ENCODE assay signal across 8 cellular contexts in the genomic region with DNA sequence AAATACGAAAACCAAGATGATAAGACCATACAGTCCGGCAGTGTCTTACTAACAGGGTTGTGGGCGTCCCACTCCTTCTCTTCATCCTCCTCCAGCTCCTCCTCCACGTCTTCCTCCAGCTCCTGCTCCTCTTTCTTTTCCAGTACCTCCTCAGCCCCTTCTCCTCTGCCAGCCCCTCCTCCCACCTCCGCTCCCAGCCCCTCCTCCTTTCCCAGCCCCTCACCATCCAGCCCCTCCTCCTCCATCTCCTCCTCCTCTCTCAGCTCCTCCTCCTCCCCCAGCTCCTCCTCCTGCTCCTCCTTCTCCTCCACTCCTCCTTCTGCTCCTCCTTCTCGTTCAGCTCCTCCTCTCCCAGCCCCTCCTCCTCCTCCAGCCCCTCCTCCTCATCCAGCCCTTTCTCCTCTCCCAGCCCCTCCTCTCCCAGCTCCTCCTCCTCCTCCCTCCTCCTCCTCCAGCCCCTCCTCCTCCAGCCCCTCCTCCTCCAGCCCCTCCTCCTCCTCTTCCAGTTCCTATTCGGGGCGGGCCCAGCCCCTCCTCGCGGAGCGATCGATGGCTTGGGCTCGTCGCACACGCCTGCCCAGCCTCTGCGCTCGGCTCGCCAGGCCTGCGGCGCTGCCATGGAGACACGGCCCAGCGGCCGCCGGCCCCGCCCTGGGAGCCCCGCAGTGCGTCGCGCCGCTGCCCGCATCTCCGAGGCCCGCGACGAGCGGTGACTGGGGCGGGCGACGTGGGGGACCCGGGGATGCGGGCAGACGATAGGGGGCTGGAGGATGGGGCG. TPM values are rescaled to one million over a fixed set of nuclear protein-coding genes. Genes with fewer than 3 reads are reported as not detected.
DNase-seq lines count a peak whose midpoint lies in the region; TF ChIP-seq lines count a peak whose summit lies in the region.

A gene with protein sequence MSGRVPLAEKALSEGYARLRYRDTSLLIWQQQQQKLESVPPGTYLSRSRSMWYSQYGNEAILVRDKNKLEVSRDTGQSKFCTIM (plus strand): TSS at position 654 of the 778 bp plus-strand sequence. CDS start 1,267 bp downstream, outside the sequence.

- H3K9ac ChIP-seq in SK-N-SH, result peak within 1 kb of the TSS; percentile 71; the same call in 1 of the 2 replicates

- in situ Hi-C loops in G401 (cut with HindIII; ENCODE audit: low sequenced_read_pairs), result loop anchor here (25.0 kb wide), 1 partner anchor 238 kb away; no protein-coding TSS in a partner anchor

- DNase-seq in G401 (ENCODE audit: low spot score) (peak; percentile 99), HFF-Myc (ENCODE audit: extremely low read depth, low read depth) (peak; percentile 96), NB4 (ENCODE audit: low read depth) (peak; percentile 98), SK-N-SH (peak; percentile 95), germinal center (ENCODE audit: low spot score) (peak; percentile 93), non-pigmented ciliary epithelial cell (ENCODE audit: low read depth) (peak; percentile 100), superior temporal gyrus (ENCODE audit: extremely low spot score) (peak; percentile 93)
- DNase-seq in activated naive CD4-positive, alpha-beta T cell treated with anti-CD3 and anti-CD28 coated beads, Interleukin-2, amount 10 ng/mL, durations not matched to agents 7 days and 5 days, result peak; percentile 94

- CTCF ChIA-PET in SK-N-SH (lab: Yijun Ruan, JAX), result interaction anchor here (0.9 to 2.1 kb wide), 6 partner anchors 9 to 282 kb away, joined by 3 to 15 read pairs (median 4); partner anchors contain the start of gene WDR5
- CTCF ChIA-PET in activated naive CD4-positive, alpha-beta T cell treated with anti-CD3 and anti-CD28 coated beads, Interleukin-2, amount 10 ng/mL, durations not matched to agents 7 days and 5 days (lab: Charles Lee), result interaction anchor here (0.6 to 1.2 kb wide), 4 partner anchors 9 to 366 kb away, joined by 3 to 4 read pairs (median 4); no protein-coding TSS in a partner anchor

- no peaks in the 10 kb centered on the region for H3K27me3 Mint-ChIP-seq in activated naive CD4-positive, alpha-beta T cell treated with anti-CD3 and anti-CD28 coated beads, Interleukin-2, amount 10 ng/mL, durations not matched to agents 7 days and 5 days

- peaks cover 0 to 12% of the 10 kb centered on the region in 2 experiments; a peak in 1 of 4 replicates for H3K4me1 ChIP-seq in SK-N-SH (ENCODE audit: control insufficient read depth in 1 of 2, insufficient read depth in 2 of 2, low read depth in 1 of 2, low read length in 1 of 2)

- POLR2A ChIA-PET in SK-N-SH (lab: Yijun Ruan, JAX), result interaction anchor here (1.5 kb wide), 1 partner anchor 41 kb away, joined by 4 read pairs; no protein-coding TSS in a partner anchor

- H4K20me1 ChIP-seq in SK-N-SH (ENCODE audit: insufficient read depth), result no peaks in the 10 kb centered on the region

- no peak for TF ChIP-seq CTCF in HFF-Myc (IDR thresholded peaks at IDR 0.05; ENCODE audit: low read depth, low read length, missing control alignments)
- no peak for TF ChIP-seq CTCF in NB4 (IDR thresholded peaks at IDR 0.05; ENCODE audit: low read depth, low read length)
- TF ChIP-seq CTCF in SK-N-SH (IDR thresholded peaks at IDR 0.05), result no peak

- no peaks in the 10 kb centered on the region for H3K9me3 Mint-ChIP-seq in activated naive CD4-positive, alpha-beta T cell treated with anti-CD3 and anti-CD28 coated beads, Interleukin-2, amount 10 ng/mL, durations not matched to agents 7 days and 5 days

- H3F3A ChIP-seq in SK-N-SH (replicated peaks; ENCODE audit: insufficient read depth), result peaks cover 10% of the 10 kb centered on the region

- H3K27ac Mint-ChIP-seq in activated naive CD4-positive, alpha-beta T cell treated with anti-CD3 and anti-CD28 coated beads, Interleukin-2, amount 10 ng/mL, durations not matched to agents 7 days and 5 days, result peak within 1 kb of the TSS; percentile 81

- no peaks in the 10 kb centered on the region for H3K9me2 ChIP-seq in SK-N-SH

- peaks cover 6 to 21% of the 10 kb centered on the region in 2 experiments for H3K36me3 ChIP-seq in SK-N-SH (replicated peaks in 1 of 2; ENCODE audit: control insufficient read depth in 1 of 2, insufficient read depth in 2 of 2, low read length in 1 of 2)

- WGBS in SK-N-SH (ENCODE audit: low lambda C conversion rate), result 6% methylated on average over 19 of the region's 43 CpGs

- peaks cover 6% of the 10 kb centered on the region; the same call in 1 of the 2 replicates for H3K79me2 ChIP-seq in SK-N-SH (ENCODE audit: insufficient read depth)

- TF ChIP-seq RAD21 in SK-N-SH (IDR thresholded peaks at IDR 0.05; ENCODE audit: low read length), result no peak

- no peaks in the 10 kb centered on the region for H3K27me3 ChIP-seq in SK-N-SH (ENCODE audit: insufficient read depth)

- no peak for TF ChIP-seq EP300 in SK-N-SH (IDR thresholded peaks at IDR 0.05; ENCODE audit: borderline replicate concordance in 1 of 2, low read depth in 1 of 2, low read length in 1 of 2)

- peak within 1 kb of the TSS; percentile 78 for H3K4me3 Mint-ChIP-seq in activated naive CD4-positive, alpha-beta T cell treated with anti-CD3 and anti-CD28 coated beads, Interleukin-2, amount 10 ng/mL, durations not matched to agents 7 days and 5 days

- H3K36me3 Mint-ChIP-seq in activated naive CD4-positive, alpha-beta T cell treated with anti-CD3 and anti-CD28 coated beads, Interleukin-2, amount 10 ng/mL, durations not matched to agents 7 days and 5 days, result peaks cover 7% of the 10 kb centered on the region

- H3K4me1 Mint-ChIP-seq in activated naive CD4-positive, alpha-beta T cell treated with anti-CD3 and anti-CD28 coated beads, Interleukin-2, amount 10 ng/mL, durations not matched to agents 7 days and 5 days, result peaks cover 14% of the 10 kb centered on the region

- peak within 1 kb of the TSS; percentile 58 to 74 for H3K27ac ChIP-seq in SK-N-SH (ENCODE audit: low read depth in 2 of 2, low read length in 1 of 2)

- H3K4me3 ChIP-seq in HFF-Myc (replicated peaks; ENCODE audit: low read depth, low read length), result peak within 1 kb of the TSS; percentile 71
- peak within 1 kb of the TSS; percentile 77 for H3K4me3 ChIP-seq in NB4 (ENCODE audit: low read depth, low read length)
- peak within 1 kb of the TSS; percentile 74 to 80 for H3K4me3 ChIP-seq in SK-N-SH (ENCODE audit: low read depth in 2 of 2, low read length in 1 of 2)

- peak; percentile 23 for TF ChIP-seq POLR2A in NB4 (IDR thresholded peaks at IDR 0.05; ENCODE audit: extremely low read depth, insufficient read length)

- no peaks in the 10 kb centered on the region for H3K9me3 ChIP-seq in SK-N-SH

- H2AFZ ChIP-seq in SK-N-SH (ENCODE audit: low read depth), result peak within 1 kb of the TSS; percentile 77

- H3K4me2 ChIP-seq in SK-N-SH, result peak within 1 kb of the TSS; percentile 99

TF ChIP-seq in SK-N-SH, 30 proteins besides CTCF, POLR2A, EP300 and RAD21:
- peak; percentile 30; the same call in 1 of the 2 replicates for TF ChIP-seq RCOR1 (IDR thresholded peaks at IDR 0.05; ENCODE audit: low read length)
- TF ChIP-seq, protein P1, sequence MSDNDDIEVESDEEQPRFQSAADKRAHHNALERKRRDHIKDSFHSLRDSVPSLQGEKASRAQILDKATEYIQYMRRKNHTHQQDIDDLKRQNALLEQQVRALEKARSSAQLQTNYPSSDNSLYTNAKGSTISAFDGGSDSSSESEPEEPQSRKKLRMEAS (IDR thresholded peaks at IDR 0.05; ENCODE audit: low read depth), result peak; percentile 26; the same call in 1 of the 2 replicates
- peak; percentile 25; the same call in 1 of the 2 replicates for TF ChIP-seq SIN3A (IDR thresholded peaks at IDR 0.05; ENCODE audit: borderline replicate concordance, low read depth, low read length)
- no peak for TF ChIP-seq IRF3 (IDR thresholded peaks at IDR 0.05; ENCODE audit: low read depth, low read length)
- TF ChIP-seq TCF12 (IDR thresholded peaks at IDR 0.05), result no peak
- no peak for TF ChIP-seq FOXJ3 (CRISPR knock-in tag; IDR thresholded peaks at IDR 0.05)
- peak; percentile 76 for TF ChIP-seq MXI1 (IDR thresholded peaks at IDR 0.05; ENCODE audit: low read depth, low read length)
- 0 out of 2 replicates have a peak, but pooled peaks have one; percentile 1 for TF ChIP-seq SMC3 (IDR thresholded peaks at IDR 0.05; ENCODE audit: low read depth, low read length)
- no peak for TF ChIP-seq NFIC (IDR thresholded peaks at IDR 0.05; ENCODE audit: borderline replicate concordance)
- TF ChIP-seq NRF1 (IDR thresholded peaks at IDR 0.05; ENCODE audit: low read depth, low read length), result peak; percentile 22; the same call in 1 of the 2 replicates
- peak; percentile 26; the same call in 1 of the 2 replicates for TF ChIP-seq POLR2AphosphoS5 (IDR thresholded peaks at IDR 0.05; ENCODE audit: low read depth, low read length)
- TF ChIP-seq TAF1 (IDR thresholded peaks at IDR 0.05; ENCODE audit: borderline replicate concordance, low read depth, low read length), result peak; percentile 38; the same call in 1 of the 2 replicates
- TF ChIP-seq CHD2 (IDR thresholded peaks at IDR 0.05; ENCODE audit: low read length, partially characterized antibody), result peak; percentile 64
- TF ChIP-seq, protein P2, sequence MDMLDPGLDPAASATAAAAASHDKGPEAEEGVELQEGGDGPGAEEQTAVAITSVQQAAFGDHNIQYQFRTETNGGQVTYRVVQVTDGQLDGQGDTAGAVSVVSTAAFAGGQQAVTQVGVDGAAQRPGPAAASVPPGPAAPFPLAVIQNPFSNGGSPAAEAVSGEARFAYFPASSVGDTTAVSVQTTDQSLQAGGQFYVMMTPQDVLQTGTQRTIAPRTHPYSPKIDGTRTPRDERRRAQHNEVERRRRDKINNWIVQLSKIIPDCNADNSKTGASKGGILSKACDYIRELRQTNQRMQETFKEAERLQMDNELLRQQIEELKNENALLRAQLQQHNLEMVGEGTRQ (IDR thresholded peaks at IDR 0.05; ENCODE audit: borderline replicate concordance, low read depth, low read length), result no peak

RNA-seq across cellular contexts. Expression of the gene that starts here (rescaled TPM):
- total RNA-seq in G401 (2014; rRNA removed; shearing (Covaris generic)), result 32.9 and 50.7 TPM in 2 replicates
- 21.6 and 23.1 TPM in 2 replicates for polyA plus RNA-seq in SK-N-SH (2012; rRNA removed)
- polyA plus RNA-seq in SK-N-SH (2012; cell fraction: cytosol; rRNA removed), result 22.9 and 26.1 TPM in 2 replicates
- polyA plus RNA-seq in SK-N-SH (2012; cell fraction: nucleus; rRNA removed), result 17.2 and 19.8 TPM in 2 replicates

Comparison
In these comparisons a context has a peak if more than half of its experiments do, and no peak if none do; other contexts are left out.
1. Peak in every context shown above with its lines: DNase-seq, H3K4me3 ChIP-seq and H3K27ac ChIP-seq.